ENCODE assay signal across 9 cellular contexts in genomic region chr6:141482773-141483172, GRCh38.
DNase-seq lines count a peak whose midpoint lies in the region; ATAC-seq, FAIRE-seq and TF ChIP-seq lines count a peak whose summit lies in the region.
"Had no signal": no experiment of that assay in that cellular context is flagged by ENCODE, and none has a peak within 500 bp of the region (broad histone marks: within the 10 kb centered on the region; RNA-seq: fewer than 3 reads in every experiment).

No MANE protein-coding gene starts in this region.

- WGBS in testis, 2 donors, result 57 to 59% methylated on average over 5 of the region's 5 CpGs

- H3K4me1 Mint-ChIP-seq in type B pancreatic cell (ENCODE audit: unreplicated experiment), result no peaks in the 10 kb centered on the region
- no peaks in the 10 kb centered on the region for H3K4me1 Mint-ChIP-seq in progenitor cell of endocrine pancreas (ENCODE audit: low read depth)

- H3K4me1 ChIP-seq in testis, result no peaks in the 10 kb centered on the region

- H3K27ac Mint-ChIP-seq in type B pancreatic cell (no peak overlapping the region), progenitor cell of endocrine pancreas (no peak overlapping the region)

- no peak for TF ChIP-seq POLR2A in GM12892 (IDR thresholded peaks at IDR 0.05; ENCODE audit: low read depth, low read length)
- TF ChIP-seq POLR2A in testis (IDR thresholded peaks at IDR 0.05), result no peak

- no peak for TF ChIP-seq CTCF in AG04450 (IDR thresholded peaks at IDR 0.05; ENCODE audit: low read depth, low read length)
- no peak for TF ChIP-seq CTCF in WI38 (IDR thresholded peaks at IDR 0.05; ENCODE audit: low read depth, low read length)
- TF ChIP-seq CTCF in type B pancreatic cell (conservative IDR thresholded peaks at IDR 0.05), result no peak
- no peak for TF ChIP-seq CTCF in progenitor cell of endocrine pancreas (IDR thresholded peaks at IDR 0.05; ENCODE audit: unreplicated experiment)
- TF ChIP-seq CTCF in testis (IDR thresholded peaks at IDR 0.05), result no peak

- ATAC-seq in HG02981 (IDR thresholded peaks at IDR 0.05; ENCODE audit: unreplicated experiment), result peak; percentile 18
- ATAC-seq: K562 had no signal

- no peak for FAIRE-seq in GM12892 (lab: Jason Lieb, UNC)
- FAIRE-seq: K562 had no signal

- H3K27me3 ChIP-seq in AG04450 (ENCODE audit: control insufficient read depth, insufficient read depth, low read length), result no peaks in the 10 kb centered on the region
- H3K27me3 ChIP-seq in testis, result no peaks in the 10 kb centered on the region

- H3K27ac ChIP-seq in AG04450 (ENCODE audit: low read depth, low read length) (peak overlapping the region; percentile 33), testis (no peak overlapping the region)

- CTCF ChIA-PET in AG04450 (lab: Charles Lee), result interaction anchor here (0.7 kb wide), 2 partner anchors 10 to 531 kb away, joined by 3 to 6 read pairs; no protein-coding TSS in a partner anchor

- no peaks in the 10 kb centered on the region for H3K36me3 ChIP-seq in testis (ENCODE audit: low read depth, missing control alignments)

- H3K4me3 Mint-ChIP-seq in type B pancreatic cell (no peak overlapping the region), progenitor cell of endocrine pancreas (ENCODE audit: low read depth) (no peak overlapping the region)

- intact Hi-C loops in testis (cut with DNase I; ENCODE audit: low total_unique reads), result no loop called here

- no peaks in the 10 kb centered on the region for H3K36me3 Mint-ChIP-seq in type B pancreatic cell
- H3K36me3 Mint-ChIP-seq in progenitor cell of endocrine pancreas (ENCODE audit: insufficient read depth), result no peaks in the 10 kb centered on the region

- H3K27me3 Mint-ChIP-seq in type B pancreatic cell (no peaks in the 10 kb centered on the region), progenitor cell of endocrine pancreas (no peaks in the 10 kb centered on the region)

- peaks cover 5% of the 10 kb centered on the region for H3K9me3 Mint-ChIP-seq in type B pancreatic cell
- no peaks in the 10 kb centered on the region for H3K9me3 Mint-ChIP-seq in progenitor cell of endocrine pancreas (ENCODE audit: low read depth)

- H3K9me3 ChIP-seq in AG04450 (ENCODE audit: control insufficient read depth, insufficient read depth, low read length), result no peaks in the 10 kb centered on the region
- no peaks in the 10 kb centered on the region for H3K9me3 ChIP-seq in testis

- no peak for DNase-seq in AG04450 (ENCODE audit: low read depth, low spot score)
- DNase-seq in medulla oblongata (ENCODE audit: extremely low spot score), result peak; percentile 33
- no peak for DNase-seq in type B pancreatic cell (ENCODE audit: extremely low spot score, unreplicated experiment)
- no peak for DNase-seq in GM12892 (ENCODE audit: insufficient read length)
- DNase-seq in progenitor cell of endocrine pancreas (ENCODE audit: low spot score, unreplicated experiment), result no peak
- no peak for DNase-seq in testis

- POLR2A ChIA-PET in AG04450 (lab: Yijun Ruan, JAX), result interaction anchor here (0.7 kb wide), 1 partner anchor 970 kb away, joined by 3 read pairs; no protein-coding TSS in a partner anchor

- H3K4me3 ChIP-seq in AG04450 (ENCODE audit: low read depth, low read length) (peak overlapping the region; percentile 41), WI38 (ENCODE audit: low read depth, low read length) (peak overlapping the region; percentile 49), testis (no peak overlapping the region)
- H3K4me3 ChIP-seq: K562 had no signal

Comparison
In these comparisons a context has a peak if more than half of its experiments do, and no peak if none do; other contexts are left out.
1. H3K4me3 ChIP-seq: peak in AG04450 (single experiment) and WI38 (single experiment); none in testis (0 of 2).